9 cellular contexts compared by ENCODE assay signal in genomic region chr3:69791919-69792399, GRCh38. TPM values are rescaled to one million over a fixed set of nuclear protein-coding genes. Genes with fewer than 3 reads are reported as not detected.
A peak's percentile ranks its signal among the peaks of the same experiment; 100 is the strongest.
DNase-seq lines count a peak whose midpoint lies in the region; ATAC-seq and TF ChIP-seq lines count a peak whose summit lies in the region.
"Had no signal": no experiment of that assay in that cellular context is flagged by ENCODE, and none has a peak within 500 bp of the region (broad histone marks: within the 10 kb centered on the region; RNA-seq: fewer than 3 reads in every experiment).

No MANE protein-coding gene starts in this region.

- H3K36me3 ChIP-seq in adipocyte (ENCODE audit: control insufficient read depth, insufficient read depth, low read length, severe bottlenecking) (no peaks in the 10 kb centered on the region), tibial artery (no peaks in the 10 kb centered on the region)

- no peak for ATAC-seq in naive thymus-derived CD8-positive, alpha-beta T cell

- H3K27me3 Mint-ChIP-seq in naive thymus-derived CD8-positive, alpha-beta T cell, result peaks cover 0 to 1% (median 0%) of the 10 kb centered on the region in 5 donors
- H3K27me3 Mint-ChIP-seq: B cell had no signal

- H3K4me3 ChIP-seq in adipocyte (ENCODE audit: low read length) (peak overlapping the region; percentile 72), tibial artery (no peak overlapping the region)

- POLR2A ChIA-PET in naive thymus-derived CD8-positive, alpha-beta T cell (lab: Charles Lee), result no interaction called here

- peak overlapping the region; percentile 70 for H3K9ac ChIP-seq in adipocyte (ENCODE audit: low read length)

- H3K4me3 Mint-ChIP-seq in naive thymus-derived CD8-positive, alpha-beta T cell, result no peak overlapping the region
- H3K4me3 Mint-ChIP-seq: B cell had no signal

- H3K36me3 Mint-ChIP-seq in naive thymus-derived CD8-positive, alpha-beta T cell, result no peaks in the 10 kb centered on the region

- H3K27ac ChIP-seq in tibial artery, result peak overlapping the region; percentile 0 to 45

- TF ChIP-seq CTCF in tibial artery (IDR thresholded peaks at IDR 0.05), result peak; percentile 54 to 67

- H3K4me1 ChIP-seq in adipocyte (ENCODE audit: control insufficient read depth, insufficient read depth, low read length) (peaks cover 36% of the 10 kb centered on the region), tibial artery (peaks cover 0 to 49% (median 21%) of the 10 kb centered on the region in 4 donors)

- H3K9me3 Mint-ChIP-seq in naive thymus-derived CD8-positive, alpha-beta T cell, result peaks cover 0 to 3% (median 0%) of the 10 kb centered on the region in 9 donors

- intact Hi-C loops in tibial artery (cut with DNase I; ENCODE audit: low total_unique reads), result loop anchor here (5.0 kb wide), 1 partner anchor 105 kb away; no protein-coding TSS in a partner anchor

- H3K27me3 ChIP-seq in adipocyte (replicated peaks; ENCODE audit: control insufficient read depth, insufficient read depth, low read length) (no peaks in the 10 kb centered on the region), tibial artery (no peaks in the 10 kb centered on the region)

- H3K4me1 Mint-ChIP-seq in naive thymus-derived CD8-positive, alpha-beta T cell, result no peaks in the 10 kb centered on the region
- H3K4me1 Mint-ChIP-seq: B cell had no signal

- no peaks in the 10 kb centered on the region for H3K9me3 ChIP-seq in adipocyte (ENCODE audit: control insufficient read depth, low read length)
- no peaks in the 10 kb centered on the region for H3K9me3 ChIP-seq in tibial artery

- DNase-seq in DMS53 (lab: John Stamatoyannopoulos, UW) (peak; percentile 6), DMS53 treated with DMSO at 0.1 percent for 48 hours (lab: John Stamatoyannopoulos, UW; ENCODE audit: unreplicated experiment) (no peak), adipocyte (ENCODE audit: low read depth) (peak; percentile 74), inferior parietal cortex (ENCODE audit: extremely low spot score) (peak; percentile 82), tibial artery (no peak), HT-29 (ENCODE audit: low spot score) (no peak), GDM1 (lab: John Stamatoyannopoulos, UW) (no peak)
- no peak for DNase-seq in naive thymus-derived CD8-positive, alpha-beta T cell

- no peak overlapping the region for H3K27ac Mint-ChIP-seq in naive thymus-derived CD8-positive, alpha-beta T cell
- H3K27ac Mint-ChIP-seq: B cell had no signal

RNA-seq across cellular contexts. Expression of gene MITF, which starts 52.7 kb away (rescaled TPM):
- 0.08 TPM in 1 of 2 replicates, not detected in the other for total RNA-seq in HT-29 (2014; rRNA removed; shearing (Covaris generic))
- under 1 TPM; 0.23 to 0.33 TPM for total RNA-seq in naive thymus-derived CD8-positive, alpha-beta T cell
- not detected for polyA plus RNA-seq in naive thymus-derived CD8-positive, alpha-beta T cell
- total RNA-seq: B cell had no signal

Comparison
In these comparisons a context has a peak if more than half of its experiments do, and no peak if none do; other contexts are left out.
1. DNase-seq: peak in DMS53 (single experiment), adipocyte (single experiment) and inferior parietal cortex (single experiment); none in DMS53 treated with DMSO at 0.1 percent for 48 hours (single experiment), tibial artery (0 of 2), HT-29 (single experiment), GDM1 (single experiment) and naive thymus-derived CD8-positive, alpha-beta T cell (0 of 10).